ENCODE assay signal across 8 cellular contexts in genomic region chr20:49541733-49542513, GRCh38. TPM values are rescaled to one million over a fixed set of nuclear protein-coding genes. Genes with fewer than 3 reads are reported as not detected.
A peak's percentile ranks its signal among the peaks of the same experiment; 100 is the strongest.
DNase-seq lines count a peak whose midpoint lies in the region; ATAC-seq and TF ChIP-seq lines count a peak whose summit lies in the region.

No MANE protein-coding gene starts in this region.

- DNase-seq in A172 (ENCODE audit: low spot score) (peak; percentile 73), GM19240 (ENCODE audit: insufficient read length, low spot score) (peak; percentile 37), NCI-H2227 (lab: John Stamatoyannopoulos, UW; ENCODE audit: unreplicated experiment) (peak; percentile 74), cardiac fibroblast (ENCODE audit: low read depth in 2 of 2) (peak; percentile 82 to 83), kidney tubule cell (ENCODE audit: low spot score) (peak; percentile 70)
- peak; percentile 62 to 67 for DNase-seq in stimulated activated CD4-positive, alpha-beta T cell treated with anti-CD3 and anti-CD28 coated beads, Interleukin-4, amount 100 ng/mL, for 48 hours (ENCODE audit: low read depth in 2 of 2)

- no peak for ATAC-seq in HG03439 (IDR thresholded peaks at IDR 0.05; ENCODE audit: unreplicated experiment)

- peak; percentile 87 for TF ChIP-seq CTCF in WI38 (IDR thresholded peaks at IDR 0.05; ENCODE audit: low read depth, low read length)
- peak; percentile 82 for TF ChIP-seq CTCF in cardiac fibroblast (IDR thresholded peaks at IDR 0.05; ENCODE audit: low read depth, low read length)

- H3K4me3 ChIP-seq in WI38 (ENCODE audit: low read depth, low read length), result no peak overlapping the region
- no peak overlapping the region for H3K4me3 ChIP-seq in cardiac fibroblast (replicated peaks in 1 of 2; ENCODE audit: low read depth in 2 of 2, low read length in 2 of 2)

RNA-seq across cellular contexts. Expression of gene PTGIS, which starts 26.0 kb away (rescaled TPM):
- total RNA-seq in A172 (2014; rRNA removed; shearing (Covaris generic)), result 0.07 and 0.14 TPM in 2 replicates

RNA-seq across cellular contexts. Expression of gene KCNB1, which starts 59.5 kb away (rescaled TPM):
- total RNA-seq in A172 (2014; rRNA removed; shearing (Covaris generic)), result 0.31 and 0.41 TPM in 2 replicates
